In genomic region chr6:17035994-17036393, GRCh38 we compare ENCODE assay signal across 16 cellular contexts.
"Had no signal": no experiment of that assay in that cellular context is flagged by ENCODE, and none has a peak within 500 bp of the region (broad histone marks: within the 10 kb centered on the region; RNA-seq: fewer than 3 reads in every experiment).

No MANE protein-coding gene starts in this region.

- H3K27me3 ChIP-seq: neural progenitor cell, ovary, tibial artery had no signal

- H3K4me3 ChIP-seq: neural progenitor cell, ovary, smooth muscle cell, tibial artery had no signal

- H3K27ac ChIP-seq: neural progenitor cell, ovary, tibial artery had no signal

- H3K36me3 ChIP-seq: neural progenitor cell, ovary, tibial artery had no signal

- ATAC-seq: left lobe of liver, natural killer cell, right cardiac atrium had no signal

- H3K9me3 ChIP-seq: ovary, tibial artery had no signal

- H3K4me2 ChIP-seq: neural progenitor cell, smooth muscle cell had no signal

- H3K4me1 ChIP-seq: neural progenitor cell had no signal

- DNase-seq: dermis blood vessel endothelial cell; effector CD4-positive, alpha-beta T cell; endodermal cell; erythroblast; foreskin melanocyte; head of caudate nucleus; hippocampal formation; mammary epithelial cell; natural killer cell; ovary; right cardiac atrium; stimulated activated CD4-positive, alpha-beta T cell treated with anti-CD3 and anti-CD28 coated beads, Interleukin-4, amount 100 ng/mL, for 1 hour; tibial artery had no signal

- H2AFZ ChIP-seq: neural progenitor cell had no signal

- H3K9ac ChIP-seq: neural progenitor cell had no signal
